2 cellular contexts compared by ENCODE assay signal in the genomic region with DNA sequence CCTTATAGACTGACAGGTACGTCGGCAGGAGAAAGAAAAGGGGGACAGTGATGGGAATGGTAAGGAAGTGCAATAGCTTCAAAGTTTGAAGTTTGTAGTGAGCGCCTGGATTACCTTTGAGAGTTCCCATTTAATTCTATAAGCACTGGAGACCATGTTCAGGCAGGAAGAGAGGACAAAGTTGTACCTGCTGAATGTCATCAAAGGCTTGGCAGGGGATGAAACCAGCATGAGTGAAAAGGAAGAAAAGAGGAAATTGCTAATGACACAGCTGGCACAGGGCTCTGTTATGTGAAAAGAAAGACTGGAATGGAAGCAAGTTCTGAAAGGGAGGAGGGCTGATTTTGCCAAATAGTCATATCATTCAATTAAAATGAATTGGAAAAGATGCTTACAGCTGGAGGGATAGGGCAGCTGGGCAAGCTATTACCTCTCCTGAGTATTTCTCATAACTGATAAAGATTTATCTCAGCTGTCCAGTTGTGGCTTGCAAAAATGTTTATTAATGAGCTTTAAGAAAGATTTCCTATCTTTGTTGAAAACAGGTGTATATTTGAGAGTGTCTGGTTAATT.
TF ChIP-seq lines count a peak whose summit lies in the region.

No MANE protein-coding gene starts in this region.

TF ChIP-seq in GM23338, 12 proteins besides CTCF, POLR2A, EP300 and RAD21 (continued from another document):
- TF ChIP-seq POLR2AphosphoS5 (IDR thresholded peaks at IDR 0.05; ENCODE audit: low read depth), result no peak
- no peak for TF ChIP-seq JUNB (IDR thresholded peaks at IDR 0.05; ENCODE audit: unreplicated experiment)
- no peak for TF ChIP-seq EZH2phosphoT487 (IDR thresholded peaks at IDR 0.05; ENCODE audit: unreplicated experiment)

TF ChIP-seq in H1, 55 proteins besides CTCF, POLR2A, EP300 and RAD21:
- TF ChIP-seq, protein P1, sequence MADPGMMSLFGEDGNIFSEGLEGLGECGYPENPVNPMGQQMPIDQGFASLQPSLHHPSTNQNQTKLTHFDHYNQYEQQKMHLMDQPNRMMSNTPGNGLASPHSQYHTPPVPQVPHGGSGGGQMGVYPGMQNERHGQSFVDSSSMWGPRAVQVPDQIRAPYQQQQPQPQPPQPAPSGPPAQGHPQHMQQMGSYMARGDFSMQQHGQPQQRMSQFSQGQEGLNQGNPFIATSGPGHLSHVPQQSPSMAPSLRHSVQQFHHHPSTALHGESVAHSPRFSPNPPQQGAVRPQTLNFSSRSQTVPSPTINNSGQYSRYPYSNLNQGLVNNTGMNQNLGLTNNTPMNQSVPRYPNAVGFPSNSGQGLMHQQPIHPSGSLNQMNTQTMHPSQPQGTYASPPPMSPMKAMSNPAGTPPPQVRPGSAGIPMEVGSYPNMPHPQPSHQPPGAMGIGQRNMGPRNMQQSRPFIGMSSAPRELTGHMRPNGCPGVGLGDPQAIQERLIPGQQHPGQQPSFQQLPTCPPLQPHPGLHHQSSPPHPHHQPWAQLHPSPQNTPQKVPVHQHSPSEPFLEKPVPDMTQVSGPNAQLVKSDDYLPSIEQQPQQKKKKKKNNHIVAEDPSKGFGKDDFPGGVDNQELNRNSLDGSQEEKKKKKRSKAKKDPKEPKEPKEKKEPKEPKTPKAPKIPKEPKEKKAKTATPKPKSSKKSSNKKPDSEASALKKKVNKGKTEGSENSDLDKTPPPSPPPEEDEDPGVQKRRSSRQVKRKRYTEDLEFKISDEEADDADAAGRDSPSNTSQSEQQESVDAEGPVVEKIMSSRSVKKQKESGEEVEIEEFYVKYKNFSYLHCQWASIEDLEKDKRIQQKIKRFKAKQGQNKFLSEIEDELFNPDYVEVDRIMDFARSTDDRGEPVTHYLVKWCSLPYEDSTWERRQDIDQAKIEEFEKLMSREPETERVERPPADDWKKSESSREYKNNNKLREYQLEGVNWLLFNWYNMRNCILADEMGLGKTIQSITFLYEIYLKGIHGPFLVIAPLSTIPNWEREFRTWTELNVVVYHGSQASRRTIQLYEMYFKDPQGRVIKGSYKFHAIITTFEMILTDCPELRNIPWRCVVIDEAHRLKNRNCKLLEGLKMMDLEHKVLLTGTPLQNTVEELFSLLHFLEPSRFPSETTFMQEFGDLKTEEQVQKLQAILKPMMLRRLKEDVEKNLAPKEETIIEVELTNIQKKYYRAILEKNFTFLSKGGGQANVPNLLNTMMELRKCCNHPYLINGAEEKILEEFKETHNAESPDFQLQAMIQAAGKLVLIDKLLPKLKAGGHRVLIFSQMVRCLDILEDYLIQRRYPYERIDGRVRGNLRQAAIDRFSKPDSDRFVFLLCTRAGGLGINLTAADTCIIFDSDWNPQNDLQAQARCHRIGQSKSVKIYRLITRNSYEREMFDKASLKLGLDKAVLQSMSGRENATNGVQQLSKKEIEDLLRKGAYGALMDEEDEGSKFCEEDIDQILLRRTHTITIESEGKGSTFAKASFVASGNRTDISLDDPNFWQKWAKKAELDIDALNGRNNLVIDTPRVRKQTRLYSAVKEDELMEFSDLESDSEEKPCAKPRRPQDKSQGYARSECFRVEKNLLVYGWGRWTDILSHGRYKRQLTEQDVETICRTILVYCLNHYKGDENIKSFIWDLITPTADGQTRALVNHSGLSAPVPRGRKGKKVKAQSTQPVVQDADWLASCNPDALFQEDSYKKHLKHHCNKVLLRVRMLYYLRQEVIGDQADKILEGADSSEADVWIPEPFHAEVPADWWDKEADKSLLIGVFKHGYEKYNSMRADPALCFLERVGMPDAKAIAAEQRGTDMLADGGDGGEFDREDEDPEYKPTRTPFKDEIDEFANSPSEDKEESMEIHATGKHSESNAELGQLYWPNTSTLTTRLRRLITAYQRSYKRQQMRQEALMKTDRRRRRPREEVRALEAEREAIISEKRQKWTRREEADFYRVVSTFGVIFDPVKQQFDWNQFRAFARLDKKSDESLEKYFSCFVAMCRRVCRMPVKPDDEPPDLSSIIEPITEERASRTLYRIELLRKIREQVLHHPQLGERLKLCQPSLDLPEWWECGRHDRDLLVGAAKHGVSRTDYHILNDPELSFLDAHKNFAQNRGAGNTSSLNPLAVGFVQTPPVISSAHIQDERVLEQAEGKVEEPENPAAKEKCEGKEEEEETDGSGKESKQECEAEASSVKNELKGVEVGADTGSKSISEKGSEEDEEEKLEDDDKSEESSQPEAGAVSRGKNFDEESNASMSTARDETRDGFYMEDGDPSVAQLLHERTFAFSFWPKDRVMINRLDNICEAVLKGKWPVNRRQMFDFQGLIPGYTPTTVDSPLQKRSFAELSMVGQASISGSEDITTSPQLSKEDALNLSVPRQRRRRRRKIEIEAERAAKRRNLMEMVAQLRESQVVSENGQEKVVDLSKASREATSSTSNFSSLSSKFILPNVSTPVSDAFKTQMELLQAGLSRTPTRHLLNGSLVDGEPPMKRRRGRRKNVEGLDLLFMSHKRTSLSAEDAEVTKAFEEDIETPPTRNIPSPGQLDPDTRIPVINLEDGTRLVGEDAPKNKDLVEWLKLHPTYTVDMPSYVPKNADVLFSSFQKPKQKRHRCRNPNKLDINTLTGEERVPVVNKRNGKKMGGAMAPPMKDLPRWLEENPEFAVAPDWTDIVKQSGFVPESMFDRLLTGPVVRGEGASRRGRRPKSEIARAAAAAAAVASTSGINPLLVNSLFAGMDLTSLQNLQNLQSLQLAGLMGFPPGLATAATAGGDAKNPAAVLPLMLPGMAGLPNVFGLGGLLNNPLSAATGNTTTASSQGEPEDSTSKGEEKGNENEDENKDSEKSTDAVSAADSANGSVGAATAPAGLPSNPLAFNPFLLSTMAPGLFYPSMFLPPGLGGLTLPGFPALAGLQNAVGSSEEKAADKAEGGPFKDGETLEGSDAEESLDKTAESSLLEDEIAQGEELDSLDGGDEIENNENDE (IDR thresholded peaks at IDR 0.05; ENCODE audit: insufficient replicate concordance, low read length), result peak; percentile 51
- no peak for TF ChIP-seq SRF (IDR thresholded peaks at IDR 0.05; ENCODE audit: low read depth, low read length)
